Comparison of ENCODE assay signal across 13 cellular contexts in the genomic region with DNA sequence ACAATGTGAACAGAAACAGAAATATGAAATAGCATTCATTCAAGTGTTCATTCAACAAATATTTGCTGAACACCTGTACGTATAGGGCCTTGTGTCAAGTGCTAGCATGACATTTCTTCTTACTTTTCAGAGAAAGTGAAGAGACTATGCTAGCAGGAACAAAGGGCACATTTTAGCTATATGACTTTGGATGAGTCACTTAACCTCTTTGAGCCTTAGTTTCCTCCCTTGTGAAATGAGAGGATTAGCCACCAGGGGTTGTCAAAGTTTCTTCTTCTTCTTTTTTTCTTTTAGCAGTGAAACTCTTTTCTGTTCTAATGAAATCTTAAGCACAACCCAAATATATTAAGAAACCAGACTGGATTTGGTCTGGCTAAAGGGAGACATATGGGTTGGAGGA. TPM values are rescaled to one million over a fixed set of nuclear protein-coding genes. Genes with fewer than 3 reads are reported as not detected.
DNase-seq lines count a peak whose midpoint lies in the region; ATAC-seq, FAIRE-seq and TF ChIP-seq lines count a peak whose summit lies in the region.
"Had no signal": no experiment of that assay in that cellular context is flagged by ENCODE, and none has a peak within 500 bp of the region (broad histone marks: within the 10 kb centered on the region; RNA-seq: fewer than 3 reads in every experiment).

No MANE protein-coding gene starts in this region.

- POLR2A ChIA-PET in A549 (lab: Yijun Ruan, JAX): no interaction called here

- H3K79me2 ChIP-seq in hepatocyte: peaks cover 2% of the 10 kb centered on the region
- H3K79me2 ChIP-seq in MM.1S (ENCODE audit: low read length): no peaks in the 10 kb centered on the region

- in situ Hi-C loops in gastrocnemius medialis (cut with MboI; ENCODE audit: low sequenced_read_pairs in 4 of 4): no loop called here

- no peak overlapping the region for H3K9ac ChIP-seq in adipocyte (ENCODE audit: low read length)
- no peak overlapping the region for H3K9ac ChIP-seq in MM.1S (ENCODE audit: low read length)
- H3K9ac ChIP-seq: BLaER1 had no signal

- H3K4me1 ChIP-seq in A549 (peaks cover 15% of the 10 kb centered on the region), adipocyte (ENCODE audit: control insufficient read depth, insufficient read depth, low read length) (peaks cover 29% of the 10 kb centered on the region), hepatocyte (ENCODE audit: insufficient read depth) (no peaks in the 10 kb centered on the region), MM.1S (ENCODE audit: low read length) (0 out of 2 replicates have a peak, but pooled peaks cover 4% of the 10 kb centered on the region), gastrocnemius medialis (no peaks in the 10 kb centered on the region)
- H3K4me1 ChIP-seq: BLaER1 had no signal

- WGBS in A549 (ENCODE audit: missing lambda C conversion rate): 24% methylated on average over 1 of the region's 1 CpG
- 70% methylated on average over 1 of the region's 1 CpG for WGBS in hepatocyte (ENCODE audit: low lambda C conversion rate, missing lambda C conversion rate)

- no peaks in the 10 kb centered on the region for H3F3A ChIP-seq in MM.1S (ENCODE audit: insufficient read depth, low read length)

- TF ChIP-seq POLR2A in A549 (IDR thresholded peaks at IDR 0.05; ENCODE audit: low read length) (no peak), gastrocnemius medialis (IDR thresholded peaks at IDR 0.05) (no peak)

- FAIRE-seq in A549 (lab: Jason Lieb, UNC): peak; percentile 61

- intact Hi-C loops in gastrocnemius medialis (cut with DNase I; ENCODE audit: low total_unique reads): no loop called here

- H3K4me3 ChIP-seq in A549 (no peak overlapping the region), HFF-Myc (replicated peaks; ENCODE audit: low read depth, low read length) (no peak overlapping the region), adipocyte (ENCODE audit: low read length) (peak overlapping the region; percentile 14), hepatocyte (no peak overlapping the region), MM.1S (ENCODE audit: low read length) (no peak overlapping the region), gastrocnemius medialis (no peak overlapping the region)
- H3K4me3 ChIP-seq: BLaER1 had no signal

- H2AFZ ChIP-seq in hepatocyte: no peak overlapping the region
- H2AFZ ChIP-seq in MM.1S (ENCODE audit: low read length): no peak overlapping the region

- TF ChIP-seq CTCF in A549 (IDR thresholded peaks at IDR 0.05) (no peak), HFF-Myc (IDR thresholded peaks at IDR 0.05; ENCODE audit: low read depth, low read length, missing control alignments) (peak; percentile 17), hepatocyte (IDR thresholded peaks at IDR 0.05; ENCODE audit: poor library complexity) (no peak), MM.1S (IDR thresholded peaks at IDR 0.05; ENCODE audit: low read length) (no peak), gastrocnemius medialis (IDR thresholded peaks at IDR 0.05 in 4 of 5, conservative IDR thresholded peaks at IDR 0.05 in 1 of 5) (no peak)

- H3K4me2 ChIP-seq in A549 (peak overlapping the region; percentile 22; the same call in 2 of the 3 replicates), hepatocyte (no peak overlapping the region), MM.1S (ENCODE audit: low read depth, low read length) (no peak overlapping the region)
- H3K4me2 ChIP-seq: BLaER1 had no signal

- TF ChIP-seq EP300 in A549 (IDR thresholded peaks at IDR 0.05): no peak

- H3K27me3 ChIP-seq in adipocyte (replicated peaks; ENCODE audit: control insufficient read depth, insufficient read depth, low read length) (no peaks in the 10 kb centered on the region), hepatocyte (no peaks in the 10 kb centered on the region), MM.1S (replicated peaks; ENCODE audit: insufficient read depth, low read length) (no peaks in the 10 kb centered on the region), gastrocnemius medialis (no peaks in the 10 kb centered on the region)
- H3K27me3 ChIP-seq: BLaER1 had no signal

- CTCF ChIA-PET in A549 (lab: Yijun Ruan, JAX): interaction anchor here (1.0 kb wide), 2 partner anchors 10 to 335 kb away, joined by 3 read pairs; no protein-coding TSS in a partner anchor

- H3K36me3 ChIP-seq in adipocyte (ENCODE audit: control insufficient read depth, insufficient read depth, low read length, severe bottlenecking) (no peaks in the 10 kb centered on the region), hepatocyte (replicated peaks; ENCODE audit: insufficient read depth, low read depth) (no peaks in the 10 kb centered on the region), MM.1S (replicated peaks; ENCODE audit: insufficient read depth, low read length) (no peaks in the 10 kb centered on the region), gastrocnemius medialis (no peaks in the 10 kb centered on the region)
- H3K36me3 ChIP-seq: BLaER1 had no signal

- no peaks in the 10 kb centered on the region for H3K9me3 ChIP-seq in A549
- no peaks in the 10 kb centered on the region for H3K9me3 ChIP-seq in adipocyte (ENCODE audit: control insufficient read depth, low read length)
- no peaks in the 10 kb centered on the region for H3K9me3 ChIP-seq in hepatocyte (ENCODE audit: low read depth)
- H3K9me3 ChIP-seq in MM.1S (replicated peaks; ENCODE audit: insufficient read depth, low read length): no peaks in the 10 kb centered on the region
- H3K9me3 ChIP-seq in gastrocnemius medialis: no peaks in the 10 kb centered on the region
- H3K9me3 ChIP-seq: BLaER1 had no signal

- H3K27ac ChIP-seq in A549: no peak overlapping the region
- H3K27ac ChIP-seq in hepatocyte: no peak overlapping the region
- H3K27ac ChIP-seq in MM.1S (ENCODE audit: low read length): no peak overlapping the region
- no peak overlapping the region for H3K27ac ChIP-seq in gastrocnemius medialis
- H3K27ac ChIP-seq: BLaER1 had no signal

- TF ChIP-seq RAD21 in A549 (conservative IDR thresholded peaks at IDR 0.05 in 1 of 2, IDR thresholded peaks at IDR 0.05 in 1 of 2): 0 out of 5 replicates have a peak, but pooled peaks of 1 of the 2 experiments have one; percentile 10

- H3K9me2 ChIP-seq in hepatocyte (replicated peaks; ENCODE audit: insufficient read depth) (no peaks in the 10 kb centered on the region), MM.1S (replicated peaks; ENCODE audit: insufficient read depth, low read length) (no peaks in the 10 kb centered on the region)

- DNase-seq in A549 (ENCODE audit: low read depth in 1 of 2, low spot score in 1 of 2) (peak in 1 of 2 experiments; percentile 21), HFF-Myc (ENCODE audit: extremely low read depth, low read depth) (no peak), adipocyte (ENCODE audit: low read depth) (peak; percentile 44), hepatocyte (ENCODE audit: low spot score) (peak; percentile 11), MM.1S (no peak), NCI-H1048 (lab: John Stamatoyannopoulos, UW) (no peak), AML-193 (lab: John Stamatoyannopoulos, UW) (no peak), gastrocnemius medialis (no peak)
- DNase-seq: activated T-cell treated with anti-CD3 and anti-CD28 coated beads, Interleukin-2, amount 50 U/mL, for 1 hour; caudate nucleus; NCI-H1436; NK-92 treated with Interleukin-12 subunit alpha and Interleukin-12 subunit beta, amount 100 ng/mL, for 24 hours had no signal

- ATAC-seq in A549 (0 out of 6 replicates have a peak, but pooled peaks of 1 of the 2 experiments have one; percentile 51), gastrocnemius medialis (no peak)

- H4K20me1 ChIP-seq in hepatocyte (ENCODE audit: insufficient read depth, poor library complexity, severe bottlenecking): no peaks in the 10 kb centered on the region
- H4K20me1 ChIP-seq in MM.1S (ENCODE audit: insufficient read depth, low read length): no peaks in the 10 kb centered on the region
- H4K20me1 ChIP-seq: BLaER1 had no signal

TF ChIP-seq in A549, 52 proteins besides CTCF, POLR2A, EP300 and RAD21 (continues in another document):
- TF ChIP-seq CBX8 (IDR thresholded peaks at IDR 0.05): no peak
- TF ChIP-seq, protein P1, sequence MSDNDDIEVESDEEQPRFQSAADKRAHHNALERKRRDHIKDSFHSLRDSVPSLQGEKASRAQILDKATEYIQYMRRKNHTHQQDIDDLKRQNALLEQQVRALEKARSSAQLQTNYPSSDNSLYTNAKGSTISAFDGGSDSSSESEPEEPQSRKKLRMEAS (IDR thresholded peaks at IDR 0.05): no peak
- no peak for TF ChIP-seq TP53 (CRISPR knock-in tag; IDR thresholded peaks at IDR 0.05)
- TF ChIP-seq FOSL2 (IDR thresholded peaks at IDR 0.05): peak; percentile 16; the same call in 1 of the 2 replicates
- TF ChIP-seq FOSL2 (CRISPR knock-in tag; IDR thresholded peaks at IDR 0.05): peak; percentile 68
- TF ChIP-seq SMC3 (IDR thresholded peaks at IDR 0.05): 0 out of 3 replicates have a peak, but pooled peaks have one; percentile 12
- TF ChIP-seq JUNB (IDR thresholded peaks at IDR 0.05): no peak

RNA-seq across cellular contexts. Expression of a gene that starts 53.1 kb away (rescaled TPM):
- polyA plus RNA-seq in A549 (2011; rRNA removed) (3.8 and 5.9 TPM in 2 replicates), A549 (2017; fragmentation: RNase III; extraction: RNeasy Plus Mini Kit Qiagen cat#74134 plus additional on column Dnase treatment) (1.8 to 1.9 TPM (median 1.9 TPM) in 3 replicates), hepatocyte (1.4 TPM in 2 replicates)
- polyA plus RNA-seq in A549 (2012; cell fraction: cytosol; rRNA removed): 0.73 and 0.75 TPM in 2 replicates
- polyA plus RNA-seq in A549 (2012; cell fraction: nucleus; rRNA removed): 1.4 and 2.2 TPM in 2 replicates
- polyA minus RNA-seq in A549 (2011; rRNA and poly(A)+ RNA removed): 5.1 and 6.2 TPM in 2 replicates
- total RNA-seq in hepatocyte (4.5 and 6.0 TPM in 2 replicates), gastrocnemius medialis (1 to 10 TPM in 2 of 4 donors, under 1 TPM in 2; 0.42 to 3.1 (median 1.3) TPM)

Comparison
In these comparisons a context has a peak if more than half of its experiments do, and no peak if none do; other contexts are left out.
1. DNase-seq: peak in adipocyte (single experiment) and hepatocyte (single experiment); none in HFF-Myc (single experiment), MM.1S (single experiment), NCI-H1048 (single experiment), AML-193 (0 of 2) and gastrocnemius medialis (0 of 2).